10 cellular contexts compared by ENCODE assay signal in the genomic region with DNA sequence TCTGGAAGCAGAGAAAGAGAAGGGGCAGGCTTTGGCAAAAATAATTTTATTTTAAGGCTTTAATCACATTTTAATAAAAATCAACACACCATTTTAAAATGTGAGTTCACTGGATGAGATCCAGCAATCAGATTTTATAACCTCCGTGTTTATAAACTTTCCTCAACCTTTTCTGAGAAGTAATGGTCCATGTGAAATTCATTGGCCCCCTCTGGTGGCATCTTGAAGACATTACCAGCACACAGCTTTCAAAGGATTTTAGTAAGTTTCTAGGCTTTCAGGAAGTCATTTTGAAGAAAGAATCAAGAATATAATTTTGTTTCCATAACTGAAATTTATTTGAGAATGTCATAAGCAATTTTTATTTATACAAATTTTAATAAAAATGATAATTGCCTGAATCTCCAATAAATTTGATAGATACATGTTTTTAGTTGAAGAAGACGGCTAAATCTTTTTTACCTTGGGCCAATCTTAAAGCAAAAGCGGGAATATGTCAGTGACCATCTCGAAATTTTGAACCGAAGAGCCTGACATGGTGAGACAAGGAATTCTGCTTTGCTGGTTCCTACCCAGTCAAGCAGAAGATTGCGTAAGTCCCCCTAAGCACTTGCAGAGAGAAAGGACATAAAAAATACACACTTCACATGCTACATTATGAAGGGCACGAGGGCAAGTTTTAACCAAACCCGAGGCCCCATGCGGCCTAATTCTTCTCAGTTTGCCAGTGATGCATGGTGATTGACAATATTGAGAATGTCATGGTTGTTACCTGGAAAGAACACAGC.
DNase-seq lines count a peak whose midpoint lies in the region; ATAC-seq and TF ChIP-seq lines count a peak whose summit lies in the region.
"Had no signal": no experiment of that assay in that cellular context is flagged by ENCODE, and none has a peak within 500 bp of the region (broad histone marks: within the 10 kb centered on the region; RNA-seq: fewer than 3 reads in every experiment).

No MANE protein-coding gene starts in this region.

- intact Hi-C loops in CD4-positive, alpha-beta T cell (cut with DNase I, micrococcal nuclease), result no loop called here
- intact Hi-C loops in MCF 10A (cut with micrococcal nuclease), result loop anchor here (1.0 to 2.0 kb wide), 4 partner anchors 19 to 1890 kb away; partner anchors contain the start of gene CBLN2

- WGBS in lung, 2 donors, result 52 to 68% methylated on average over 9 of the region's 9 CpGs

- no peak overlapping the region for H3K27ac Mint-ChIP-seq in CD4-positive, alpha-beta T cell
- H3K27ac Mint-ChIP-seq in MCF 10A (ENCODE audit: low read depth, unreplicated experiment), result no peak overlapping the region
- H3K27ac Mint-ChIP-seq: T-helper 1 cell treated with Interleukin-12 subunit alpha and Interleukin-12 subunit beta and Interleukin-4 antibody, amounts not matched to agents 30 μg/mL and 1 μg/mL, for 36 hours had no signal

- ATAC-seq in CD4-positive, alpha-beta T cell (ENCODE audit: poor library complexity), result no peak
- ATAC-seq in GM18508 (IDR thresholded peaks at IDR 0.05; ENCODE audit: insufficient read depth, unreplicated experiment) (peak; percentile 35), HG02970 (IDR thresholded peaks at IDR 0.05; ENCODE audit: low FRiP score, unreplicated experiment) (peak; percentile 54), lung (ENCODE audit: insufficient read depth, low FRiP score) (no peak)

- H3K4me3 Mint-ChIP-seq in CD4-positive, alpha-beta T cell, result no peak overlapping the region
- H3K4me3 Mint-ChIP-seq in MCF 10A (ENCODE audit: unreplicated experiment), result no peak overlapping the region
- H3K4me3 Mint-ChIP-seq: T-helper 1 cell treated with Interleukin-12 subunit alpha and Interleukin-12 subunit beta and Interleukin-4 antibody, amounts not matched to agents 30 μg/mL and 1 μg/mL, for 36 hours had no signal

- H3K36me3 Mint-ChIP-seq in CD4-positive, alpha-beta T cell (ENCODE audit: low read depth), result no peaks in the 10 kb centered on the region
- H3K36me3 Mint-ChIP-seq in MCF 10A (ENCODE audit: insufficient read depth, unreplicated experiment), result no peaks in the 10 kb centered on the region

- CTCF ChIA-PET in CD4-positive, alpha-beta T cell (lab: Charles Lee), result no interaction called here
- CTCF ChIA-PET in MCF 10A (lab: Yijun Ruan, JAX), result interaction anchor here (0.8 to 2.4 kb wide), 10 partner anchors 10 to 1890 kb away, joined by 3 to 7 read pairs (median 4); no protein-coding TSS in a partner anchor

- no peaks in the 10 kb centered on the region for H3K9me3 Mint-ChIP-seq in CD4-positive, alpha-beta T cell
- H3K9me3 Mint-ChIP-seq in MCF 10A (ENCODE audit: unreplicated experiment), result no peaks in the 10 kb centered on the region
- H3K9me3 Mint-ChIP-seq: T-helper 1 cell treated with Interleukin-12 subunit alpha and Interleukin-12 subunit beta and Interleukin-4 antibody, amounts not matched to agents 30 μg/mL and 1 μg/mL, for 36 hours had no signal

- H3K9me3 ChIP-seq in CD4-positive, alpha-beta T cell (ENCODE audit: control insufficient read depth, low read length), result no peaks in the 10 kb centered on the region
- H3K9me3 ChIP-seq in lung (ENCODE audit: control insufficient read depth in 2 of 2, insufficient read depth in 1 of 2, low read length in 1 of 2), result peaks cover 0 to 2% of the 10 kb centered on the region in 2 donors

- peak; percentile 47 for TF ChIP-seq CTCF in CD4-positive, alpha-beta T cell (IDR thresholded peaks at IDR 0.05)
- TF ChIP-seq CTCF in MCF 10A (IDR thresholded peaks at IDR 0.05; ENCODE audit: unreplicated experiment) (peak; percentile 65), lung (IDR thresholded peaks at IDR 0.05; ENCODE audit: control extremely low read depth, extremely low read depth) (peak; percentile 11)

- no peak for DNase-seq in CD4-positive, alpha-beta T cell
- DNase-seq in NCI-H2107 (lab: John Stamatoyannopoulos, UW) (peak; percentile 35), MCF 10A (ENCODE audit: unreplicated experiment) (peak; percentile 56), lung (ENCODE audit: low spot score) (no peak), HuH-7.5 (ENCODE audit: low spot score) (no peak)
- no peak for DNase-seq in stimulated activated CD4-positive, alpha-beta T cell treated with anti-CD3 and anti-CD28 coated beads, Interleukin-4, amount 100 ng/mL, for 4 hours

- H3K27me3 Mint-ChIP-seq in CD4-positive, alpha-beta T cell, result peaks cover 11% of the 10 kb centered on the region
- no peaks in the 10 kb centered on the region for H3K27me3 Mint-ChIP-seq in MCF 10A (ENCODE audit: insufficient read depth, unreplicated experiment)

- no peaks in the 10 kb centered on the region for H3K36me3 ChIP-seq in lung (ENCODE audit: control insufficient read depth in 2 of 2, insufficient read depth in 2 of 2, low read length in 2 of 2)

- no peak overlapping the region for H3K4me3 ChIP-seq in lung

- POLR2A ChIA-PET in CD4-positive, alpha-beta T cell (lab: Charles Lee), result no interaction called here
- POLR2A ChIA-PET in MCF 10A (lab: Yijun Ruan, JAX), result no interaction called here

- no peaks in the 10 kb centered on the region for H3K4me1 Mint-ChIP-seq in CD4-positive, alpha-beta T cell (ENCODE audit: low read depth)
- H3K4me1 Mint-ChIP-seq in MCF 10A (ENCODE audit: insufficient read depth, unreplicated experiment), result no peaks in the 10 kb centered on the region

- H3K27me3 ChIP-seq in CD4-positive, alpha-beta T cell (ENCODE audit: control insufficient read depth, insufficient read depth, low read length), result no peaks in the 10 kb centered on the region
- H3K27me3 ChIP-seq in lung (ENCODE audit: control insufficient read depth, insufficient read depth), result no peaks in the 10 kb centered on the region

- no peaks in the 10 kb centered on the region for H3K4me1 ChIP-seq in lung (ENCODE audit: control insufficient read depth in 2 of 2, insufficient read depth in 2 of 2, low read length in 2 of 2)
- H3K4me1 ChIP-seq: parathyroid adenoma had no signal

- BruUV-seq in MCF 10A (replicated peaks; lab: Mats Ljungman, UMichigan), result no TSS peak

- no peak overlapping the region for H3K27ac ChIP-seq in CD4-positive, alpha-beta T cell (ENCODE audit: low read depth, low read length)
- H3K27ac ChIP-seq in lung (ENCODE audit: low read depth in 1 of 2, low read length in 1 of 2), result no peak overlapping the region
- H3K27ac ChIP-seq: parathyroid adenoma had no signal

Comparison
In these comparisons a context has a peak if more than half of its experiments do, and no peak if none do; other contexts are left out.
1. ATAC-seq: peak in GM18508 (single experiment) and HG02970 (single experiment); none in CD4-positive, alpha-beta T cell (single experiment) and lung (single experiment).
2. DNase-seq: peak in NCI-H2107 (single experiment) and MCF 10A (single experiment); none in CD4-positive, alpha-beta T cell (0 of 10), lung (single experiment), HuH-7.5 (single experiment) and stimulated activated CD4-positive, alpha-beta T cell treated with anti-CD3 and anti-CD28 coated beads, Interleukin-4, amount 100 ng/mL, for 4 hours (0 of 2).
3. CTCF ChIP-seq: peak in every context shown above with its lines; median percentile 65 in MCF 10A; 47 in CD4-positive, alpha-beta T cell; 11 in lung.